Comparison of ENCODE assay signal across 1 cellular context in the genomic region with DNA sequence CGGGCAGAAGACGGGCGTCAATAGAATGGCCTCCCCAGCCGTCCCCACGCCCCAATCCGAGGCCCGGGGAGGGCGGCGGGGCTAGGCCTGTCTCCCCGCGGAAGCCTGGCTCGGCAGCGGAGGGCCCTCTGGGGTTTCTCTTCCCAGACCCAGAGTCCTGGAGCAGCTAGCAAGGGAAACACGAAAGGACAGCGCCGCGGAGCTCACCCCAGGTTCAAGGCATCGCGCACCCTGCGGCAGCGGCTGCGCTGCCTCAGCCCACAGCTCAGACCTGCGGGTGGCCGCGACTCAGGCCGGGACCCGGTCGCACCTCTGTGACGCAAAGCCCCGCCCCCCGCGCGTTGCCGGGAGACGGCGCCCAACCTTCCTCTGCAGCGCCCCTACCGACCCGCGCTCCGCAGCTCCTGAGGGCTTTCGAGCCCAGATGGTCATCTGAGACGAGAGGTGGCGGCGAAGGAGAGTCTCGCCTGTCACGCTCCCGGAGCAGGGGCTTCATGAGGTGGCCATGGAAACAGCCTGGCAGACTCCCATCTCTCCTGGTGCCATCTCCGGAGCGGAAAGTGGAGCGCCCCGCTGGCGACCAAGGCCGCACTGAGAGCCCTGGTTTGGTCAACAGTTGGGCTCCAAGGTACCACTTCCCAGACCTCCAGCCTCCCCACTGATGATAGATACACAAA.
TF ChIP-seq lines count a peak whose summit lies in the region.

RNF141 (minus strand) TSS at position 273 of the 677 bp plus-strand sequence. CDS start 7,029 bp downstream, outside the sequence.

TF ChIP-seq in HepG2, 621 proteins besides CTCF, POLR2A, EP300 and RAD21 (continued from another document and continues in another):
- no peak for TF ChIP-seq MED13 (CRISPR knock-in tag; IDR thresholded peaks at IDR 0.05)
- TF ChIP-seq ZNF720 (CRISPR knock-in tag; IDR thresholded peaks at IDR 0.05) = no peak
- 0 out of 2 replicates have a peak, but pooled peaks have one; percentile 30 for TF ChIP-seq ZBTB3 (CRISPR knock-in tag; IDR thresholded peaks at IDR 0.05; ENCODE audit: borderline replicate concordance, low read depth)
- TF ChIP-seq PBX2 (CRISPR knock-in tag; IDR thresholded peaks at IDR 0.05) = no peak
- no peak for TF ChIP-seq USF2 (IDR thresholded peaks at IDR 0.05; ENCODE audit: low read depth, low read length)
- no peak; the same call in 1 of the 2 replicates for TF ChIP-seq USF2 (CRISPR knock-in tag; IDR thresholded peaks at IDR 0.05; ENCODE audit: borderline replicate concordance)
- peak; percentile 51; the same call in 1 of the 2 replicates for TF ChIP-seq ZNF607 (CRISPR knock-in tag; IDR thresholded peaks at IDR 0.05; ENCODE audit: borderline replicate concordance)
- TF ChIP-seq SETDB1 (CRISPR knock-in tag; IDR thresholded peaks at IDR 0.05; ENCODE audit: borderline replicate concordance) = no peak
- TF ChIP-seq, protein P1, sequence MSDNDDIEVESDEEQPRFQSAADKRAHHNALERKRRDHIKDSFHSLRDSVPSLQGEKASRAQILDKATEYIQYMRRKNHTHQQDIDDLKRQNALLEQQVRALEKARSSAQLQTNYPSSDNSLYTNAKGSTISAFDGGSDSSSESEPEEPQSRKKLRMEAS (IDR thresholded peaks at IDR 0.05) = peak; percentile 54; the same call in 1 of the 2 replicates
- TF ChIP-seq ATF4 (CRISPR knock-in tag; IDR thresholded peaks at IDR 0.05) = no peak
- TF ChIP-seq, protein P2, sequence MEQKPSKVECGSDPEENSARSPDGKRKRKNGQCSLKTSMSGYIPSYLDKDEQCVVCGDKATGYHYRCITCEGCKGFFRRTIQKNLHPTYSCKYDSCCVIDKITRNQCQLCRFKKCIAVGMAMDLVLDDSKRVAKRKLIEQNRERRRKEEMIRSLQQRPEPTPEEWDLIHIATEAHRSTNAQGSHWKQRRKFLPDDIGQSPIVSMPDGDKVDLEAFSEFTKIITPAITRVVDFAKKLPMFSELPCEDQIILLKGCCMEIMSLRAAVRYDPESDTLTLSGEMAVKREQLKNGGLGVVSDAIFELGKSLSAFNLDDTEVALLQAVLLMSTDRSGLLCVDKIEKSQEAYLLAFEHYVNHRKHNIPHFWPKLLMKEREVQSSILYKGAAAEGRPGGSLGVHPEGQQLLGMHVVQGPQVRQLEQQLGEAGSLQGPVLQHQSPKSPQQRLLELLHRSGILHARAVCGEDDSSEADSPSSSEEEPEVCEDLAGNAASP (CRISPR knock-in tag; IDR thresholded peaks at IDR 0.05; ENCODE audit: borderline replicate concordance) = peak; percentile 40; the same call in 1 of the 2 replicates
- TF ChIP-seq ZNF510 (CRISPR knock-in tag; IDR thresholded peaks at IDR 0.05; ENCODE audit: low read depth) = no peak
- TF ChIP-seq ZFP41 (CRISPR knock-in tag; IDR thresholded peaks at IDR 0.05; ENCODE audit: borderline replicate concordance) = 0 out of 2 replicates have a peak, but pooled peaks have one; percentile 48
- no peak for TF ChIP-seq ZFP62 (CRISPR knock-in tag; IDR thresholded peaks at IDR 0.05)
- no peak for TF ChIP-seq ZNF18 (CRISPR knock-in tag; IDR thresholded peaks at IDR 0.05; ENCODE audit: insufficient replicate concordance)
- TF ChIP-seq ZNF263 (CRISPR knock-in tag; IDR thresholded peaks at IDR 0.05) = no peak
- TF ChIP-seq, protein P3, sequence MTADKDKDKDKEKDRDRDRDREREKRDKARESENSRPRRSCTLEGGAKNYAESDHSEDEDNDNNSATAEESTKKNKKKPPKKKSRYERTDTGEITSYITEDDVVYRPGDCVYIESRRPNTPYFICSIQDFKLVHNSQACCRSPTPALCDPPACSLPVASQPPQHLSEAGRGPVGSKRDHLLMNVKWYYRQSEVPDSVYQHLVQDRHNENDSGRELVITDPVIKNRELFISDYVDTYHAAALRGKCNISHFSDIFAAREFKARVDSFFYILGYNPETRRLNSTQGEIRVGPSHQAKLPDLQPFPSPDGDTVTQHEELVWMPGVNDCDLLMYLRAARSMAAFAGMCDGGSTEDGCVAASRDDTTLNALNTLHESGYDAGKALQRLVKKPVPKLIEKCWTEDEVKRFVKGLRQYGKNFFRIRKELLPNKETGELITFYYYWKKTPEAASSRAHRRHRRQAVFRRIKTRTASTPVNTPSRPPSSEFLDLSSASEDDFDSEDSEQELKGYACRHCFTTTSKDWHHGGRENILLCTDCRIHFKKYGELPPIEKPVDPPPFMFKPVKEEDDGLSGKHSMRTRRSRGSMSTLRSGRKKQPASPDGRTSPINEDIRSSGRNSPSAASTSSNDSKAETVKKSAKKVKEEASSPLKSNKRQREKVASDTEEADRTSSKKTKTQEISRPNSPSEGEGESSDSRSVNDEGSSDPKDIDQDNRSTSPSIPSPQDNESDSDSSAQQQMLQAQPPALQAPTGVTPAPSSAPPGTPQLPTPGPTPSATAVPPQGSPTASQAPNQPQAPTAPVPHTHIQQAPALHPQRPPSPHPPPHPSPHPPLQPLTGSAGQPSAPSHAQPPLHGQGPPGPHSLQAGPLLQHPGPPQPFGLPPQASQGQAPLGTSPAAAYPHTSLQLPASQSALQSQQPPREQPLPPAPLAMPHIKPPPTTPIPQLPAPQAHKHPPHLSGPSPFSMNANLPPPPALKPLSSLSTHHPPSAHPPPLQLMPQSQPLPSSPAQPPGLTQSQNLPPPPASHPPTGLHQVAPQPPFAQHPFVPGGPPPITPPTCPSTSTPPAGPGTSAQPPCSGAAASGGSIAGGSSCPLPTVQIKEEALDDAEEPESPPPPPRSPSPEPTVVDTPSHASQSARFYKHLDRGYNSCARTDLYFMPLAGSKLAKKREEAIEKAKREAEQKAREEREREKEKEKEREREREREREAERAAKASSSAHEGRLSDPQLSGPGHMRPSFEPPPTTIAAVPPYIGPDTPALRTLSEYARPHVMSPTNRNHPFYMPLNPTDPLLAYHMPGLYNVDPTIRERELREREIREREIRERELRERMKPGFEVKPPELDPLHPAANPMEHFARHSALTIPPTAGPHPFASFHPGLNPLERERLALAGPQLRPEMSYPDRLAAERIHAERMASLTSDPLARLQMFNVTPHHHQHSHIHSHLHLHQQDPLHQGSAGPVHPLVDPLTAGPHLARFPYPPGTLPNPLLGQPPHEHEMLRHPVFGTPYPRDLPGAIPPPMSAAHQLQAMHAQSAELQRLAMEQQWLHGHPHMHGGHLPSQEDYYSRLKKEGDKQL (CRISPR knock-in tag; IDR thresholded peaks at IDR 0.05; ENCODE audit: low read depth) = no peak
- TF ChIP-seq ZNF44 (CRISPR knock-in tag; IDR thresholded peaks at IDR 0.05) = no peak
- no peak for TF ChIP-seq IKZF1 (IDR thresholded peaks at IDR 0.05)
- no peak for TF ChIP-seq E2F2 (CRISPR knock-in tag; IDR thresholded peaks at IDR 0.05; ENCODE audit: borderline replicate concordance)
- peak; percentile 96 for TF ChIP-seq UBTF (CRISPR knock-in tag; IDR thresholded peaks at IDR 0.05)
- TF ChIP-seq ZNF224 (CRISPR knock-in tag; IDR thresholded peaks at IDR 0.05) = no peak
- TF ChIP-seq E2F1 (CRISPR knock-in tag; IDR thresholded peaks at IDR 0.05) = no peak
- TF ChIP-seq FOXP1 (IDR thresholded peaks at IDR 0.05) = no peak
- TF ChIP-seq FOXP1 (CRISPR knock-in tag; IDR thresholded peaks at IDR 0.05) = no peak; the same call in 1 of the 2 replicates
- no peak for TF ChIP-seq ZSCAN29 (CRISPR knock-in tag; conservative IDR thresholded peaks at IDR 0.05)
- 0 out of 2 replicates have a peak, but pooled peaks have one; percentile 76 for TF ChIP-seq ZNF792 (CRISPR knock-in tag; IDR thresholded peaks at IDR 0.05)
- TF ChIP-seq CBX2 (IDR thresholded peaks at IDR 0.05; ENCODE audit: low read depth, low read length) = no peak
- TF ChIP-seq CBX2 (CRISPR knock-in tag; IDR thresholded peaks at IDR 0.05; ENCODE audit: low read depth) = no peak
- no peak for TF ChIP-seq ZNF569 (CRISPR knock-in tag; IDR thresholded peaks at IDR 0.05; ENCODE audit: borderline replicate concordance)
- TF ChIP-seq KDM3A (CRISPR knock-in tag; IDR thresholded peaks at IDR 0.05; ENCODE audit: low read depth) = peak; percentile 79
- TF ChIP-seq ZNF713 (CRISPR knock-in tag; IDR thresholded peaks at IDR 0.05) = no peak
- TF ChIP-seq ZNF232 (CRISPR knock-in tag; IDR thresholded peaks at IDR 0.05; ENCODE audit: borderline replicate concordance) = no peak
- TF ChIP-seq CEBPB (IDR thresholded peaks at IDR 0.05; ENCODE audit: borderline replicate concordance, low read depth, low read length) = no peak
- 0 out of 2 replicates have a peak, but pooled peaks have one; percentile 44 for TF ChIP-seq PCBP1 (IDR thresholded peaks at IDR 0.05; ENCODE audit: borderline replicate concordance, low read depth, low read length)
- TF ChIP-seq IKZF5 (CRISPR knock-in tag; IDR thresholded peaks at IDR 0.05) = peak; percentile 85
